Comparison of ENCODE assay signal across 18 cellular contexts in the genomic region with DNA sequence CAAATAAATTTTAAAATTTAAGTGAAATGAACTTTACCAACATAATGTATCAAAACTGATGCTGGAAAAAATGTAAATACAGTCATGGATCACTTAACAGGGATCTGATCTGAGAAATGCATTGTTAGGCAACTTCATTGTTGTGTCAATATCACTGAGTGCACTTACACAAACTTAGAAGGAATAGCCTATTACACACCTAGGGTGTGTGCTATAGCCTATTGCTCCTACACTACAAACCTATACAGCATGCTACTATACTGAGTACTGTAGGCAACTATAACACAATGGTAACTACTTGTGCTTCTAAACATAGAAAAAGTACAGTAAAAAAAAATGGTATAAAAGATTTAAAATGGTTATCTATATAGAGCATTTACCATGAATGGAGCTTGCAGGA.
DNase-seq lines count a peak whose midpoint lies in the region; ATAC-seq and TF ChIP-seq lines count a peak whose summit lies in the region.
"Had no signal": no experiment of that assay in that cellular context is flagged by ENCODE, and none has a peak within 500 bp of the region (broad histone marks: within the 10 kb centered on the region; RNA-seq: fewer than 3 reads in every experiment).

No MANE protein-coding gene starts in this region.

- H3K9ac ChIP-seq in endodermal cell (ENCODE audit: extremely low read depth, low read length, poor library complexity, severe bottlenecking), result no peak overlapping the region
- H3K9ac ChIP-seq: BLaER1, GM23248 had no signal

- H3K4me1 Mint-ChIP-seq in endodermal cell (peaks cover 12% of the 10 kb centered on the region), chondrocyte (ENCODE audit: low read depth) (no peaks in the 10 kb centered on the region)
- H3K4me1 Mint-ChIP-seq: CD4-positive, CD25-positive, alpha-beta regulatory T cell had no signal

- peaks cover 28% of the 10 kb centered on the region for H3K9me3 ChIP-seq in endodermal cell (ENCODE audit: control insufficient read depth, low read length)
- peaks cover 4% of the 10 kb centered on the region for H3K9me3 ChIP-seq in mucosa of descending colon

- no peaks in the 10 kb centered on the region for H3K36me3 Mint-ChIP-seq in endodermal cell (ENCODE audit: low read depth)
- peaks cover 3% of the 10 kb centered on the region for H3K36me3 Mint-ChIP-seq in chondrocyte (ENCODE audit: low read depth)
- H3K36me3 Mint-ChIP-seq: CD4-positive, CD25-positive, alpha-beta regulatory T cell; CD8-positive, alpha-beta T cell had no signal

- DNase-seq in DMS53 (lab: John Stamatoyannopoulos, UW), result peak; percentile 31
- no peak for DNase-seq in endodermal cell
- no peak for DNase-seq in mucosa of descending colon
- no peak for DNase-seq in chondrocyte (ENCODE audit: low spot score)
- no peak for DNase-seq in NCI-H345 treated with DMSO at 0.1 percent for 48 hours (lab: John Stamatoyannopoulos, UW; ENCODE audit: unreplicated experiment)
- no peak for DNase-seq in activated CD4-positive, CD25-positive, alpha-beta regulatory T cell (lab: John Stamatoyannopoulos, UW)
- DNase-seq: Caco-2; CD4-positive, CD25-positive, alpha-beta regulatory T cell; CD8-positive, alpha-beta T cell; DMS 273 treated with DMSO at 0.1 percent for 48 hours; DND-41; GM23248; H9 had no signal

- H3K9me3 Mint-ChIP-seq in endodermal cell (peaks cover 4% of the 10 kb centered on the region), chondrocyte (ENCODE audit: low read depth) (peaks cover 16% of the 10 kb centered on the region)

- no peaks in the 10 kb centered on the region for H3K36me3 ChIP-seq in endodermal cell (ENCODE audit: control insufficient read depth, insufficient read depth, low read length)
- no peaks in the 10 kb centered on the region for H3K36me3 ChIP-seq in mucosa of descending colon (ENCODE audit: low read depth)
- H3K36me3 ChIP-seq: BLaER1 had no signal

- H3K27me3 ChIP-seq in endodermal cell (ENCODE audit: control insufficient read depth, insufficient read depth, low read length, poor library complexity, severe bottlenecking), result no peaks in the 10 kb centered on the region
- H3K27me3 ChIP-seq: BLaER1 had no signal

- TF ChIP-seq CTCF in endodermal cell (conservative IDR thresholded peaks at IDR 0.05), result no peak
- no peak for TF ChIP-seq CTCF in mucosa of descending colon (IDR thresholded peaks at IDR 0.05)
- TF ChIP-seq CTCF in chondrocyte (IDR thresholded peaks at IDR 0.05), result no peak

- ATAC-seq in mucosa of descending colon, result peak; percentile 51
- ATAC-seq: CD8-positive, alpha-beta T cell; HCT116 had no signal

- H3K4me1 ChIP-seq in endodermal cell (ENCODE audit: control insufficient read depth, insufficient read depth, low read length) (no peaks in the 10 kb centered on the region), mucosa of descending colon (ENCODE audit: low read depth) (no peaks in the 10 kb centered on the region)
- H3K4me1 ChIP-seq: Caco-2 had no signal

- H3K27ac Mint-ChIP-seq in endodermal cell (no peak overlapping the region), chondrocyte (ENCODE audit: unreplicated experiment) (no peak overlapping the region)
- H3K27ac Mint-ChIP-seq: B cell; CD4-positive, CD25-positive, alpha-beta regulatory T cell; CD8-positive, alpha-beta T cell had no signal

- H3K27ac ChIP-seq in endodermal cell (ENCODE audit: low read depth, low read length), result no peak overlapping the region
- H3K27ac ChIP-seq: 22Rv1, BLaER1, C4-2B, GM23248 had no signal

- H3K4me3 ChIP-seq in endodermal cell (ENCODE audit: low read length) (peak overlapping the region; percentile 28), mucosa of descending colon (no peak overlapping the region)
- H3K4me3 ChIP-seq: BLaER1, GM23248 had no signal

- H3K4me3 Mint-ChIP-seq in endodermal cell (no peak overlapping the region), chondrocyte (ENCODE audit: unreplicated experiment) (no peak overlapping the region)
- H3K4me3 Mint-ChIP-seq: B cell; CD4-positive, CD25-positive, alpha-beta regulatory T cell; CD8-positive, alpha-beta T cell; H9 had no signal

- H3K27me3 Mint-ChIP-seq in endodermal cell (ENCODE audit: insufficient read depth) (no peaks in the 10 kb centered on the region), chondrocyte (ENCODE audit: low read depth) (peaks cover 2% of the 10 kb centered on the region)

- intact Hi-C loops in mucosa of descending colon (cut with DNase I, micrococcal nuclease), result no loop called here
